ENCODE assay signal across 11 cellular contexts in genomic region chr15:48581221-48581620, GRCh38.
"Had no signal": no experiment of that assay in that cellular context is flagged by ENCODE, and none has a peak within 500 bp of the region (broad histone marks: within the 10 kb centered on the region; RNA-seq: fewer than 3 reads in every experiment).

No MANE protein-coding gene starts in this region.

- H3K4me3 Mint-ChIP-seq: activated CD4-positive, alpha-beta T cell treated with anti-CD3 and anti-CD28 coated beads, Interleukin-2, amount 10 ng/mL, durations not matched to agents 7 days and 5 days; activated naive CD8-positive, alpha-beta T cell treated with anti-CD3 and anti-CD28 coated beads, Interleukin-2, amount 10 ng/mL, durations not matched to agents 7 days and 5 days; endodermal cell; natural killer cell; stimulated activated naive CD8-positive, alpha-beta T cell treated with anti-CD3 and anti-CD28 coated beads, Interleukin-15, Interleukin-2, amounts not matched to agents 100 ng/mL and 50 ng/mL, for 24 hours had no signal

- H3K36me3 Mint-ChIP-seq: activated naive CD8-positive, alpha-beta T cell treated with anti-CD3 and anti-CD28 coated beads, Interleukin-2, amount 10 ng/mL, durations not matched to agents 7 days and 5 days; natural killer cell had no signal

- H3K27me3 ChIP-seq: breast epithelium had no signal

- H3K4me1 ChIP-seq: breast epithelium had no signal

- H3K9me3 ChIP-seq: breast epithelium, mucosa of descending colon had no signal

- H3K4me3 ChIP-seq: breast epithelium, mucosa of descending colon had no signal

- H3K9me3 Mint-ChIP-seq: activated CD4-positive, alpha-beta T cell treated with anti-CD3 and anti-CD28 coated beads, Interleukin-2, amount 10 ng/mL, durations not matched to agents 7 days and 5 days; activated naive CD8-positive, alpha-beta T cell treated with anti-CD3 and anti-CD28 coated beads, Interleukin-2, amount 10 ng/mL, durations not matched to agents 7 days and 5 days; endodermal cell; stimulated activated naive CD8-positive, alpha-beta T cell treated with anti-CD3 and anti-CD28 coated beads, Interleukin-15, Interleukin-2, amounts not matched to agents 100 ng/mL and 50 ng/mL, for 24 hours had no signal

- DNase-seq: activated CD4-positive, alpha-beta T cell treated with anti-CD3 and anti-CD28 coated beads, Interleukin-2, amount 10 ng/mL, durations not matched to agents 7 days and 5 days; activated CD8-positive, alpha-beta memory T cell treated with anti-CD3 and anti-CD28 coated beads, Interleukin-2, amount 50 U/mL, for 48 hours; activated naive CD4-positive, alpha-beta T cell; activated naive CD8-positive, alpha-beta T cell treated with anti-CD3 and anti-CD28 coated beads, Interleukin-2, amount 10 ng/mL, durations not matched to agents 7 days and 5 days; endodermal cell; hippocampal formation; mucosa of descending colon; natural killer cell had no signal

- H3K27ac Mint-ChIP-seq: activated CD4-positive, alpha-beta T cell treated with anti-CD3 and anti-CD28 coated beads, Interleukin-2, amount 10 ng/mL, durations not matched to agents 7 days and 5 days; activated naive CD8-positive, alpha-beta T cell treated with anti-CD3 and anti-CD28 coated beads, Interleukin-2, amount 10 ng/mL, durations not matched to agents 7 days and 5 days; endodermal cell; natural killer cell; stimulated activated naive CD8-positive, alpha-beta T cell treated with anti-CD3 and anti-CD28 coated beads, Interleukin-15, Interleukin-2, amounts not matched to agents 100 ng/mL and 50 ng/mL, for 24 hours had no signal

- H3K27me3 Mint-ChIP-seq: activated CD4-positive, alpha-beta T cell treated with anti-CD3 and anti-CD28 coated beads, Interleukin-2, amount 10 ng/mL, durations not matched to agents 7 days and 5 days; stimulated activated naive CD8-positive, alpha-beta T cell treated with anti-CD3 and anti-CD28 coated beads, Interleukin-15, Interleukin-2, amounts not matched to agents 100 ng/mL and 50 ng/mL, for 24 hours had no signal

- H3K36me3 ChIP-seq: breast epithelium had no signal

- ATAC-seq: left lobe of liver, mucosa of descending colon, natural killer cell had no signal

- H3K4me1 Mint-ChIP-seq: activated CD4-positive, alpha-beta T cell treated with anti-CD3 and anti-CD28 coated beads, Interleukin-2, amount 10 ng/mL, durations not matched to agents 7 days and 5 days; activated naive CD8-positive, alpha-beta T cell treated with anti-CD3 and anti-CD28 coated beads, Interleukin-2, amount 10 ng/mL, durations not matched to agents 7 days and 5 days; endodermal cell had no signal
